ENCODE assay signal across 8 cellular contexts in the genomic region with DNA sequence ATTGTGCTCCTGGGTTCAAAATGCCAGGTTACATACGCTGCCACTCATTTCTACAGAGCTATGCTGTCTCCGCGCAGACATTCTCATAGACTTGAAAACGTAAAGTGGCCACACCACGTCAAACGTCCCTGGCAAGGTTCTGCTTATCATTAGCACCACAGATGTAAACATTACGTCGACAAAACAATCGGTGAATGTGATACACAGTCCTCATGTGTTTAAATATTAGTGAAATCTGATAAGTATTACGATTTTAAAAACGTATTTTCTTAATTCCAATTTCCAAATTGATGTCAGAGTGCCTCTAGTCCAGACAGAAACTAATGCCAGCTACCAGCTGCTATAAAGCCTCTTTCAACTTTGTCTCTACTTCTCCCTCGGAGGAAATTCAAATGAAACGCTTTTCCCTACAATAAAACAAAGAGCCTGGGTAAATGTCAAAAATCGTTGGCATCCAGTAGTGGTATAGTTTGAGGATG. TPM values are rescaled to one million over a fixed set of nuclear protein-coding genes. Genes with fewer than 3 reads are reported as not detected.
DNase-seq lines count a peak whose midpoint lies in the region; ATAC-seq and TF ChIP-seq lines count a peak whose summit lies in the region.

No MANE protein-coding gene starts in this region.

- H3K27me3 Mint-ChIP-seq in Calu3 (ENCODE audit: unreplicated experiment): no peaks in the 10 kb centered on the region

- H3K4me3 ChIP-seq in Loucy (ENCODE audit: low read length, poor library complexity, severe bottlenecking) (peak overlapping the region; percentile 78), mesodermal cell (ENCODE audit: extremely low read depth, insufficient read depth, low read length, poor library complexity, severe bottlenecking) (peak overlapping the region; percentile 82), urinary bladder (ENCODE audit: low read depth, low read length) (peak overlapping the region; percentile 82)

- 8 to 9% methylated on average over 7 of the region's 14 CpGs for WGBS in mesodermal cell (ENCODE audit: insufficient coverage in 2 of 2), 2 experiments
- WGBS in urinary bladder: 2% methylated on average over 14 of the region's 14 CpGs

- peaks cover 41% of the 10 kb centered on the region for H3K4me1 Mint-ChIP-seq in Calu3 (ENCODE audit: low read depth, unreplicated experiment)

- BruUV-seq in Calu3 (replicated peaks; lab: Mats Ljungman, UMichigan): TSS peak; percentile 43

- H3K27me3 ChIP-seq in Loucy (ENCODE audit: insufficient read depth, low read length, poor library complexity, severe bottlenecking): peaks cover 6% of the 10 kb centered on the region

- no peak overlapping the region for H3K27ac ChIP-seq in mesodermal cell (ENCODE audit: low read depth, low read length, severe bottlenecking)
- H3K27ac ChIP-seq in urinary bladder (ENCODE audit: low read depth): peak overlapping the region; percentile 84

- H3K9me2 ChIP-seq in Loucy (replicated peaks; ENCODE audit: low read depth, low read length): no peaks in the 10 kb centered on the region

- TF ChIP-seq CTCF in Calu3 (IDR thresholded peaks at IDR 0.05; ENCODE audit: unreplicated experiment) (no peak), Loucy (conservative IDR thresholded peaks at IDR 0.05; ENCODE audit: low read length) (no peak)

- peaks cover 66% of the 10 kb centered on the region for H3K79me2 ChIP-seq in Loucy (ENCODE audit: insufficient read depth, low read length)

- H3K36me3 ChIP-seq in Loucy (ENCODE audit: insufficient read depth, low read length): no peaks in the 10 kb centered on the region
- H3K36me3 ChIP-seq in mesodermal cell (ENCODE audit: control insufficient read depth, insufficient read depth, low read length): no peaks in the 10 kb centered on the region
- H3K36me3 ChIP-seq in urinary bladder (ENCODE audit: insufficient read depth): no peaks in the 10 kb centered on the region

- intact Hi-C loops in Calu3 (cut with micrococcal nuclease; ENCODE audit: unreplicated experiment): loop anchor here (1.0 to 5.0 kb wide), 3 partner anchors 92 to 167 kb away; no protein-coding TSS in a partner anchor

- H3K4me3 Mint-ChIP-seq in Calu3 (ENCODE audit: low read depth, unreplicated experiment): peak overlapping the region; percentile 82

- H3K9me3 ChIP-seq in Loucy (ENCODE audit: insufficient read depth, low read depth, low read length): no peaks in the 10 kb centered on the region
- no peaks in the 10 kb centered on the region for H3K9me3 ChIP-seq in mesodermal cell (ENCODE audit: control insufficient read depth, low read length)

- H3K4me1 ChIP-seq in Loucy (ENCODE audit: insufficient read depth, low read length, poor library complexity, severe bottlenecking) (peaks cover 66% of the 10 kb centered on the region), mesodermal cell (ENCODE audit: control insufficient read depth, insufficient read depth, low read length, poor library complexity, severe bottlenecking) (peaks cover 18% of the 10 kb centered on the region), urinary bladder (ENCODE audit: insufficient read depth) (no peaks in the 10 kb centered on the region)

- H3F3A ChIP-seq in Loucy (ENCODE audit: low read depth): peaks cover 6% of the 10 kb centered on the region; the same call in 1 of the 2 replicates

- no peaks in the 10 kb centered on the region for H3K9me3 Mint-ChIP-seq in Calu3 (ENCODE audit: low read depth, unreplicated experiment)

- no peak overlapping the region for H2AFZ ChIP-seq in Loucy (ENCODE audit: low read length)

- peak overlapping the region; percentile 75 for H3K27ac Mint-ChIP-seq in Calu3 (ENCODE audit: unreplicated experiment)

- peaks cover 55% of the 10 kb centered on the region for H4K20me1 ChIP-seq in Loucy (ENCODE audit: insufficient read depth, low read length, poor library complexity, severe bottlenecking)

- H3K9ac ChIP-seq in Loucy (ENCODE audit: low read depth, low read length, poor library complexity, severe bottlenecking): peak overlapping the region; percentile 96

- peak; percentile 19 for ATAC-seq in GM21423 (IDR thresholded peaks at IDR 0.05; ENCODE audit: unreplicated experiment)

- peak; percentile 39 for DNase-seq in Calu3
- DNase-seq in T-helper 2 cell: peak in 3 of 5 experiments; percentile 48 to 93 (median 61)
- DNase-seq in effector CD4-positive, alpha-beta T cell: peak; percentile 53
- no peak for DNase-seq in GF-D8 (lab: John Stamatoyannopoulos, UW)

- H3K36me3 Mint-ChIP-seq in Calu3 (ENCODE audit: insufficient read depth, unreplicated experiment): peaks cover 44% of the 10 kb centered on the region

- CTCF ChIA-PET in Calu3 (lab: Charles Lee): interaction anchor here (1.1 to 2.0 kb wide), 3 partner anchors 10 to 92 kb away, joined by 7 to 11 read pairs (median 7); no protein-coding TSS in a partner anchor

- H3K4me2 ChIP-seq in Loucy (ENCODE audit: low read depth, low read length, poor library complexity, severe bottlenecking): peak overlapping the region; percentile 65

RNA-seq across cellular contexts. Expression of a gene that starts 1.1 kb away (rescaled TPM):
- total RNA-seq in Calu3 (2022): 32.3 and 38.5 TPM in 2 replicates
- 22.7 TPM for polyA plus RNA-seq in mesodermal cell (2013, experiment 1 of 2)
- polyA plus RNA-seq in mesodermal cell (2013, experiment 2 of 2): 29.4 TPM
- 37.3 TPM for total RNA-seq in urinary bladder
- polyA plus RNA-seq in urinary bladder: 6.0 TPM
